Comparison of ENCODE assay signal across 8 cellular contexts in the genomic region with DNA sequence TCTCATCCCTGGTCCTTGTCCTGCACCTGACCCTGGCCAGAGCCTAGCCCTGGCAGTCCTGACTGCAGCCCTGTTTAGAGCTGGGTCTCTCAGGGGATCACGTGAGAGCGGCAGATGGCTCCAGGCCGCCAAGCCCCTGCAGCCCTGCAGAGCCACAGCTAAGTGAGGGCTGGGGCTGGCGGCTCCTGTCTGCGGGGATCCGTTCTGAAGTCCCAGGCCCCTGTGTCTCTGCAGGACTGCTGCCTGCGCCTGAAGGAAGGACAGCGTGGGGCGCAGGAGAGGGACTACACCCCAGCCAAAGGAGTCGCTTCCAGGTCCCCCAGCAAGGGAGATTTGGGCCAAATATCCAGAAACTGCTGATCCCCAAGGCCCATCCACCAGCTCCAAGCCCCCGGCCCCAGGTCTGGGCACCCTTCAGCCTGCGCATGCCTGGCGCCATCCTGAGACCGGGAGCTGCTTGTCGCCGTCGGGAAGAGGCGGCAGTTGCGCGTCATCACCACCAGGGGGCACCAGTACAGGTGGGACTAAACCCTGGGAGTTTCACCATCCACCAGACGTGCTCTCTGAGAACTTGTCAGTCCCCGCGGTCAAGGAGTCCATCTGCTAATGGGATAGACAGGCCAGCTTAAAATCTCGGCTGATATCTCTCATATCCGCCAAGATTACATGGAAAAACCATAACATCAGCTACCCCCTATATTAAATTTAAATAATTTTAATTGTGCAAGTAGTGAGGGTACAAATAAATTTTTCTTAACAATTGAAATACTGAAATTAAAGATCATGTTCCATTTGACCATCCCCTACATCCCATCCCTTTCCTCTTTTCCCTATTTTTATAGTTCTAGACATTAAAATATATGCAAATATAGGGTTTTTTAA. TPM values are rescaled to one million over a fixed set of nuclear protein-coding genes. Genes with fewer than 3 reads are reported as not detected.
DNase-seq lines count a peak whose midpoint lies in the region; ATAC-seq and TF ChIP-seq lines count a peak whose summit lies in the region.

No MANE protein-coding gene starts in this region.

- H3K4me3 ChIP-seq in cardiac muscle cell (no peak overlapping the region), aorta (ENCODE audit: low read length in 2 of 2) (no peak overlapping the region)

- peak; percentile 98 for TF ChIP-seq CTCF in cardiac muscle cell (IDR thresholded peaks at IDR 0.05; ENCODE audit: low read depth, low read length)

- intact Hi-C loops in posterior vena cava (cut with DNase I): no loop called here
- intact Hi-C loops in aorta (cut with DNase I): no loop called here

- peaks cover 27% of the 10 kb centered on the region for H3K27me3 ChIP-seq in cardiac muscle cell
- H3K27me3 ChIP-seq in aorta (ENCODE audit: control insufficient read depth in 1 of 2, insufficient read depth in 2 of 2, low read length in 1 of 2): no peaks in the 10 kb centered on the region

- peaks cover 6% of the 10 kb centered on the region for H3K4me1 ChIP-seq in cardiac muscle cell (ENCODE audit: low read depth)
- no peaks in the 10 kb centered on the region for H3K4me1 ChIP-seq in aorta (ENCODE audit: control insufficient read depth in 1 of 2, insufficient read depth in 2 of 2, low read length in 2 of 2)

- peak overlapping the region; percentile 58 for H3K27ac ChIP-seq in cardiac muscle cell
- H3K27ac ChIP-seq in aorta (ENCODE audit: low read depth in 1 of 2, low read length in 2 of 2): no peak overlapping the region

- peak; percentile 65 for DNase-seq in EL
- peak; percentile 5 for DNase-seq in KG1 (lab: John Stamatoyannopoulos, UW)
- DNase-seq in RPMI8226: peak; percentile 75
- DNase-seq in activated naive CD4-positive, alpha-beta T cell (lab: John Stamatoyannopoulos, UW): peak in 3 of 4 experiments; percentile 16 to 47 (median 38)
- DNase-seq in cardiac muscle cell (ENCODE audit: low read depth in 1 of 2, low spot score in 1 of 2): peak; percentile 78 to 87
- DNase-seq in posterior vena cava (ENCODE audit: low spot score): peak; percentile 93
- peak; percentile 79 to 96 for DNase-seq in aorta

- no peaks in the 10 kb centered on the region for H3K9me3 ChIP-seq in cardiac muscle cell (ENCODE audit: low read depth)
- no peaks in the 10 kb centered on the region for H3K9me3 ChIP-seq in aorta (ENCODE audit: control insufficient read depth, low read length)

- 23 to 25% methylated on average over 25 of the region's 25 CpGs for WGBS in aorta, 2 donors

- H3K36me3 ChIP-seq in cardiac muscle cell (no peaks in the 10 kb centered on the region), aorta (ENCODE audit: control insufficient read depth in 1 of 2, insufficient read depth in 2 of 2, low read length in 1 of 2) (no peaks in the 10 kb centered on the region)

- ATAC-seq in GM21737 (IDR thresholded peaks at IDR 0.05; ENCODE audit: unreplicated experiment) (peak; percentile 68), aorta (ENCODE audit: low FRiP score) (peak; percentile 88)

RNA-seq across cellular contexts. Expression of a gene that starts 25.1 kb away (rescaled TPM):
- not detected in 2 replicates for total RNA-seq in cardiac muscle cell
- not detected in 2 replicates for polyA plus RNA-seq in cardiac muscle cell
- 1 to 10 TPM in 1 of 2 donors, not detected in 1; 1.2 TPM for total RNA-seq in posterior vena cava
- total RNA-seq in aorta: 1 to 10 TPM; 1.3 to 1.4 TPM
- 1 to 10 TPM in 1 of 2 donors, not detected in 1; 3.3 TPM for polyA plus RNA-seq in aorta

RNA-seq across cellular contexts. Expression of a gene that starts 27.0 kb away (rescaled TPM):
- 35.6 and 63.9 TPM in 2 replicates for total RNA-seq in cardiac muscle cell
- polyA plus RNA-seq in cardiac muscle cell: 33.3 and 51.1 TPM in 2 replicates
- total RNA-seq in posterior vena cava: 100 to 1,000 TPM; 388 to 422 TPM
- 1,000 to 10,000 TPM in 1 of 2 donors, 100 to 1,000 TPM in 1; 680 to 1,062 TPM for total RNA-seq in aorta
- 100 to 1,000 TPM; 370 to 962 TPM for polyA plus RNA-seq in aorta

Comparison
In these comparisons a context has a peak if more than half of its experiments do, and no peak if none do; other contexts are left out.
1. DNase-seq: peak in every context shown above with its lines; median percentile 93 in posterior vena cava; 88 in aorta; 82 in cardiac muscle cell; 75 in RPMI8226; 65 in EL; 38 in activated naive CD4-positive, alpha-beta T cell; 5 in KG1.